ENCODE assay signal across 8 cellular contexts in genomic region chr17:36545465-36546417, GRCh38. TPM values are rescaled to one million over a fixed set of nuclear protein-coding genes. Genes with fewer than 3 reads are reported as not detected.
DNase-seq lines count a peak whose midpoint lies in the region; ATAC-seq and TF ChIP-seq lines count a peak whose summit lies in the region.

No MANE protein-coding gene starts in this region.

- H3K27me3 Mint-ChIP-seq in naive B cell: no peaks in the 10 kb centered on the region

- peak overlapping the region; percentile 84 to 98 (median 93) for H3K4me3 Mint-ChIP-seq in naive B cell

- peak in 1 of 6 experiments; percentile 14 for TF ChIP-seq CTCF in esophagus squamous epithelium (IDR thresholded peaks at IDR 0.05)

- peak in 3 of 4 donors; percentile 26 to 90 (median 88) for TF ChIP-seq POLR2A in esophagus squamous epithelium (IDR thresholded peaks at IDR 0.05)

- H3K9me3 Mint-ChIP-seq in naive B cell: no peaks in the 10 kb centered on the region

- H3K4me1 ChIP-seq in esophagus squamous epithelium: peaks cover 9 to 71% (median 41%) of the 10 kb centered on the region in 3 donors

- H3K27me3 ChIP-seq in esophagus squamous epithelium: no peaks in the 10 kb centered on the region

- peak overlapping the region; percentile 98 to 100 (median 98) for H3K27ac Mint-ChIP-seq in naive B cell

- intact Hi-C loops in esophagus squamous epithelium (cut with DNase I): loop anchor here (5.0 kb wide), 1 partner anchor 47 kb away; the partner anchor contains the start of gene DHRS11

- H3K4me3 ChIP-seq in esophagus squamous epithelium: peak overlapping the region; percentile 77 to 100 (median 92)

- DNase-seq in DMS53 treated with DMSO at 0.1 percent for 48 hours (lab: John Stamatoyannopoulos, UW; ENCODE audit: unreplicated experiment): peak; percentile 71
- DNase-seq in KG1 (lab: John Stamatoyannopoulos, UW): peak; percentile 96
- DNase-seq in activated T-helper 1 cell treated with Interleukin-2 at 50 U/mL for 16 hours (ENCODE audit: low read depth): peak; percentile 95
- peak; percentile 70 for DNase-seq in esophagus squamous epithelium (lab: John Stamatoyannopoulos, UW)
- DNase-seq in naive B cell: peak; percentile 95
- peak; percentile 91 to 94 for DNase-seq in stimulated activated CD8-positive, alpha-beta memory T cell treated with anti-CD3 and anti-CD28 coated beads, Interleukin-7, amount 100 ng/mL, for 48 hours (ENCODE audit: extremely low read depth in 1 of 2, low read depth in 1 of 2)

- H3K27ac ChIP-seq in esophagus squamous epithelium: peak overlapping the region; percentile 96 to 100 (median 100)

- no peaks in the 10 kb centered on the region for H3K36me3 Mint-ChIP-seq in naive B cell

- WGBS in esophagus squamous epithelium, 2 donors: 2 to 3% methylated on average over 14 to 17 of the region's 60 CpGs

- peak; percentile 72 for ATAC-seq in GM21723 (IDR thresholded peaks at IDR 0.05; ENCODE audit: unreplicated experiment)
- ATAC-seq in naive B cell (ENCODE audit: low read depth in 2 of 2): peak; percentile 59 to 62

- H3K36me3 ChIP-seq in esophagus squamous epithelium: no peaks in the 10 kb centered on the region

- no peaks in the 10 kb centered on the region for H3K9me3 ChIP-seq in esophagus squamous epithelium

- H3K4me1 Mint-ChIP-seq in naive B cell: peaks cover 24 to 59% (median 37%) of the 10 kb centered on the region in 3 donors

TF ChIP-seq in PFSK-1, 5 proteins besides CTCF, POLR2A, EP300 and RAD21:
- peak; percentile 46; the same call in 1 of the 2 replicates for TF ChIP-seq SIN3A (IDR thresholded peaks at IDR 0.05; ENCODE audit: borderline replicate concordance, insufficient read depth, low read length)
- peak; percentile 96 for TF ChIP-seq FOXP2 (optimal IDR thresholded peaks at IDR 0.05; ENCODE audit: borderline replicate concordance, extremely low read depth, extremely low read length, insufficient read depth)
- no peak for TF ChIP-seq REST (IDR thresholded peaks at IDR 0.05; ENCODE audit: insufficient read depth in 1 of 2, low read depth in 2 of 2, low read length in 2 of 2)
- peak; percentile 68; the same call in 1 of the 2 replicates for TF ChIP-seq TAF1 (IDR thresholded peaks at IDR 0.05; ENCODE audit: borderline replicate concordance, insufficient read depth, low read length)
- peak; percentile 59 for TF ChIP-seq POLR2AphosphoS5 (IDR thresholded peaks at IDR 0.05; ENCODE audit: low read depth, low read length)

RNA-seq across cellular contexts. Expression of gene GGNBP2, which starts 1.0 kb away (rescaled TPM):
- polyA plus RNA-seq in PFSK-1 (2012; ENCODE audit: insufficient read length, low read depth): 83.0 TPM
- total RNA-seq in esophagus squamous epithelium: 10 to 100 TPM; 32.8 to 59.3 (median 46.3) TPM
- 10 to 100 TPM; 45.5 to 86.3 (median 61.3) TPM for polyA plus RNA-seq in naive B cell (ENCODE audit: low read depth in 6 of 6)

RNA-seq across cellular contexts. Expression of gene PIGW, which starts 11.0 kb away (rescaled TPM):
- 3.6 TPM for polyA plus RNA-seq in PFSK-1 (2012; ENCODE audit: insufficient read length, low read depth)
- 10 to 100 TPM in 1 of 4 donors, 1 to 10 TPM in 3; 6.9 to 11.0 (median 9.0) TPM for total RNA-seq in esophagus squamous epithelium
- polyA plus RNA-seq in naive B cell (ENCODE audit: low read depth in 6 of 6): 10 to 100 TPM in 4 of 6 donors, 1 to 10 TPM in 2; 9.3 to 35.0 (median 12.4) TPM

RNA-seq across cellular contexts. Expression of gene MYO19, which starts 11.1 kb away (rescaled TPM):
- 69.0 TPM for polyA plus RNA-seq in PFSK-1 (2012; ENCODE audit: insufficient read length, low read depth)
- total RNA-seq in esophagus squamous epithelium: 100 to 1,000 TPM in 2 of 4 donors, 10 to 100 TPM in 2; 46.4 to 124 (median 88.5) TPM
- polyA plus RNA-seq in naive B cell (ENCODE audit: low read depth in 6 of 6): 1 to 10 TPM; 1.3 to 8.6 (median 4.9) TPM

RNA-seq across cellular contexts. Expression of gene DHRS11, which starts 45.9 kb away (rescaled TPM):
- polyA plus RNA-seq in PFSK-1 (2012; ENCODE audit: insufficient read length, low read depth): 27.8 TPM
- total RNA-seq in esophagus squamous epithelium: 10 to 100 TPM in 2 of 4 donors, 1 to 10 TPM in 2; 9.0 to 11.1 (median 10.2) TPM
- 1 to 10 TPM; 2.8 to 7.6 (median 3.7) TPM for polyA plus RNA-seq in naive B cell (ENCODE audit: low read depth in 6 of 6)

RNA-seq across cellular contexts. Expression of gene MRM1, which starts 55.6 kb away (rescaled TPM):
- polyA plus RNA-seq in PFSK-1 (2012; ENCODE audit: insufficient read length, low read depth): 15.5 TPM
- total RNA-seq in esophagus squamous epithelium: 10 to 100 TPM in 1 of 4 donors, 1 to 10 TPM in 3; 5.9 to 10.1 (median 7.0) TPM
- 1 to 10 TPM; 3.0 to 9.1 (median 6.0) TPM for polyA plus RNA-seq in naive B cell (ENCODE audit: low read depth in 6 of 6)

Comparison
In these comparisons a context has a peak if more than half of its experiments do, and no peak if none do; other contexts are left out.
1. Peak in every context shown above with its lines: DNase-seq, ATAC-seq, H3K4me3 ChIP-seq and H3K27ac ChIP-seq.